Comparison of ENCODE assay signal across 19 cellular contexts in genomic region chr6:138450445-138450844, GRCh38. TPM values are rescaled to one million over a fixed set of nuclear protein-coding genes. Genes with fewer than 3 reads are reported as not detected.
DNase-seq lines count a peak whose midpoint lies in the region; ATAC-seq and TF ChIP-seq lines count a peak whose summit lies in the region.
"Had no signal": no experiment of that assay in that cellular context is flagged by ENCODE, and none has a peak within 500 bp of the region (broad histone marks: within the 10 kb centered on the region; RNA-seq: fewer than 3 reads in every experiment).

No MANE protein-coding gene starts in this region.

- no peaks in the 10 kb centered on the region for H3K27me3 Mint-ChIP-seq in Caco-2 (ENCODE audit: insufficient read depth, unreplicated experiment)
- H3K27me3 Mint-ChIP-seq in activated T-cell treated with anti-CD3 and anti-CD28 coated beads, Interleukin-2, amount 50 U/mL, for 72 hours (ENCODE audit: low read depth), result no peaks in the 10 kb centered on the region

- POLR2A ChIA-PET in Caco-2 (lab: Charles Lee), result no interaction called here

- peak; percentile 87 for ATAC-seq in GM18868 (IDR thresholded peaks at IDR 0.05; ENCODE audit: unreplicated experiment)
- ATAC-seq in GM21825 (IDR thresholded peaks at IDR 0.05; ENCODE audit: unreplicated experiment), result peak; percentile 51
- ATAC-seq in HG03565 (IDR thresholded peaks at IDR 0.05; ENCODE audit: unreplicated experiment), result peak; percentile 65
- ATAC-seq in stimulated activated effector memory CD8-positive, alpha-beta T cell treated with anti-CD3 and anti-CD28 coated beads, Interleukin-12 subunit alpha, Interleukin-12 subunit beta, amount 100 ng/mL, for 72 hours, result peak; percentile 73
- ATAC-seq in activated T-cell treated with anti-CD3 and anti-CD28 coated beads, Interleukin-2, amount 50 U/mL, for 72 hours (replicated peaks in 1 of 2), result no peak
- ATAC-seq: right cardiac atrium had no signal

- TF ChIP-seq CTCF in Caco-2 (IDR thresholded peaks at IDR 0.05; ENCODE audit: insufficient read depth in 1 of 2, low read depth in 1 of 2, low read length in 1 of 2, severe bottlenecking in 1 of 2, unreplicated experiment in 1 of 2), result no peak

- no TSS peak for BruUV-seq in Caco-2 (replicated peaks; lab: Mats Ljungman, UMichigan)

- no peaks in the 10 kb centered on the region for H3K4me1 ChIP-seq in Caco-2
- H3K4me1 ChIP-seq: neural progenitor cell, tibial artery had no signal

- no peaks in the 10 kb centered on the region; the same call in 1 of the 2 replicates for H3K36me3 ChIP-seq in Caco-2 (ENCODE audit: control insufficient read depth, insufficient read depth, low read length)
- H3K36me3 ChIP-seq: neural progenitor cell, tibial artery had no signal

- H3K9me3 Mint-ChIP-seq in stimulated activated effector memory CD8-positive, alpha-beta T cell treated with anti-CD3 and anti-CD28 coated beads, Interleukin-12 subunit alpha, Interleukin-12 subunit beta, amount 100 ng/mL, for 72 hours, result no peaks in the 10 kb centered on the region
- no peaks in the 10 kb centered on the region for H3K9me3 Mint-ChIP-seq in Caco-2 (ENCODE audit: unreplicated experiment)
- peaks cover 0 to 2% of the 10 kb centered on the region in 2 donors for H3K9me3 Mint-ChIP-seq in activated T-cell treated with anti-CD3 and anti-CD28 coated beads, Interleukin-2, amount 50 U/mL, for 72 hours
- H3K9me3 Mint-ChIP-seq: activated T-helper 2 cell treated with anti-CD3 and anti-CD28 coated beads, Interferon-gamma antibody, Interleukin-2, Interleukin-4, amounts not matched to agents 10 μg/mL and 5 μg/mL and 100 μg/mL, durations not matched to agents 14 hours and 24 hours and 36 hours; CD14-positive monocyte; immature natural killer cell; neural progenitor cell had no signal

- no peaks in the 10 kb centered on the region; the same call in 1 of the 2 replicates for H3K9me3 ChIP-seq in Caco-2
- H3K9me3 ChIP-seq: tibial artery had no signal

- H3K36me3 Mint-ChIP-seq in stimulated activated effector memory CD8-positive, alpha-beta T cell treated with anti-CD3 and anti-CD28 coated beads, Interleukin-12 subunit alpha, Interleukin-12 subunit beta, amount 100 ng/mL, for 72 hours, result no peaks in the 10 kb centered on the region
- peaks cover 11% of the 10 kb centered on the region for H3K36me3 Mint-ChIP-seq in Caco-2 (ENCODE audit: insufficient read depth, unreplicated experiment)
- H3K36me3 Mint-ChIP-seq in activated T-cell treated with anti-CD3 and anti-CD28 coated beads, Interleukin-2, amount 50 U/mL, for 72 hours (ENCODE audit: insufficient read depth in 2 of 2), result no peaks in the 10 kb centered on the region
- H3K36me3 Mint-ChIP-seq: immature natural killer cell, memory B cell had no signal

- H3K4me3 ChIP-seq in Caco-2 (ENCODE audit: low read depth, low read length), result no peak overlapping the region
- H3K4me3 ChIP-seq: neural progenitor cell, tibial artery had no signal

- CTCF ChIA-PET in Caco-2 (lab: Charles Lee), result no interaction called here

- intact Hi-C loops in Caco-2 (cut with micrococcal nuclease; ENCODE audit: unreplicated experiment), result no loop called here

- H3K4me3 Mint-ChIP-seq in stimulated activated effector memory CD8-positive, alpha-beta T cell treated with anti-CD3 and anti-CD28 coated beads, Interleukin-12 subunit alpha, Interleukin-12 subunit beta, amount 100 ng/mL, for 72 hours, result no peak overlapping the region
- no peak overlapping the region for H3K4me3 Mint-ChIP-seq in Caco-2 (ENCODE audit: unreplicated experiment)
- H3K4me3 Mint-ChIP-seq in activated T-cell treated with anti-CD3 and anti-CD28 coated beads, Interleukin-2, amount 50 U/mL, for 72 hours, result no peak overlapping the region
- H3K4me3 Mint-ChIP-seq: CD14-positive monocyte, immature natural killer cell, memory B cell, neural progenitor cell had no signal

- DNase-seq in stimulated activated effector memory CD8-positive, alpha-beta T cell treated with anti-CD3 and anti-CD28 coated beads, Interleukin-12 subunit alpha, Interleukin-12 subunit beta, amount 100 ng/mL, for 72 hours (ENCODE audit: low spot score in 2 of 2), result no peak
- DNase-seq in Caco-2, result no peak
- DNase-seq in activated CD8-positive, alpha-beta memory T cell treated with anti-CD3 and anti-CD28 coated beads, Interleukin-2, amount 50 U/mL, for 48 hours, result no peak
- DNase-seq in activated T-cell treated with anti-CD3 and anti-CD28 coated beads, Interleukin-2, amount 50 U/mL, for 72 hours, result no peak
- DNase-seq: activated CD4-positive, alpha-beta T cell treated with anti-CD3 and anti-CD28 coated beads, Interleukin-2, amount 50 U/mL, for 48 hours; immature natural killer cell; NK-92 treated with Interleukin-12 subunit alpha and Interleukin-12 subunit beta, amount 100 ng/mL, for 24 hours; right cardiac atrium; Right ventricle myocardium superior; stimulated activated CD4-positive, alpha-beta T cell treated with anti-CD3 and anti-CD28 coated beads, Interleukin-1b, Interleukin-23, amount 100 ng/mL, for 48 hours; T1000; tibial artery had no signal

- no peaks in the 10 kb centered on the region for H3K27me3 ChIP-seq in Caco-2 (replicated peaks; ENCODE audit: control insufficient read depth, insufficient read depth, low read length)
- H3K27me3 ChIP-seq: neural progenitor cell, tibial artery had no signal

- H3K27ac Mint-ChIP-seq in stimulated activated effector memory CD8-positive, alpha-beta T cell treated with anti-CD3 and anti-CD28 coated beads, Interleukin-12 subunit alpha, Interleukin-12 subunit beta, amount 100 ng/mL, for 72 hours, result no peak overlapping the region
- no peak overlapping the region for H3K27ac Mint-ChIP-seq in Caco-2 (ENCODE audit: unreplicated experiment)
- no peak overlapping the region for H3K27ac Mint-ChIP-seq in activated T-cell treated with anti-CD3 and anti-CD28 coated beads, Interleukin-2, amount 50 U/mL, for 72 hours
- H3K27ac Mint-ChIP-seq: activated T-helper 2 cell treated with anti-CD3 and anti-CD28 coated beads, Interferon-gamma antibody, Interleukin-2, Interleukin-4, amounts not matched to agents 10 μg/mL and 5 μg/mL and 100 μg/mL, durations not matched to agents 14 hours and 24 hours and 36 hours; CD14-positive monocyte; immature natural killer cell; memory B cell had no signal

- H3K4me1 Mint-ChIP-seq in stimulated activated effector memory CD8-positive, alpha-beta T cell treated with anti-CD3 and anti-CD28 coated beads, Interleukin-12 subunit alpha, Interleukin-12 subunit beta, amount 100 ng/mL, for 72 hours, result peaks cover 21% of the 10 kb centered on the region
- peaks cover 7% of the 10 kb centered on the region for H3K4me1 Mint-ChIP-seq in Caco-2 (ENCODE audit: low read depth, unreplicated experiment)
- peaks cover 10% of the 10 kb centered on the region for H3K4me1 Mint-ChIP-seq in activated T-cell treated with anti-CD3 and anti-CD28 coated beads, Interleukin-2, amount 50 U/mL, for 72 hours (ENCODE audit: low read depth)

RNA-seq across cellular contexts. Expression of gene HEBP2, which starts 46.4 kb away (rescaled TPM):
- 64.3 and 73.1 TPM in 2 replicates for total RNA-seq in Caco-2 (2022)
- total RNA-seq in activated T-cell treated with anti-CD3 and anti-CD28 coated beads, Interleukin-2, amount 50 U/mL, for 72 hours, result 10 to 100 TPM; 36.5 to 41.1 TPM

RNA-seq across cellular contexts. Expression of gene NHSL1, which starts 48.8 kb away (rescaled TPM):
- 39.9 and 41.9 TPM in 2 replicates for total RNA-seq in Caco-2 (2022)
- total RNA-seq in activated T-cell treated with anti-CD3 and anti-CD28 coated beads, Interleukin-2, amount 50 U/mL, for 72 hours, result 1 to 10 TPM; 1.2 to 1.6 TPM

Comparison
In these comparisons a context has a peak if more than half of its experiments do, and no peak if none do; other contexts are left out.
1. ATAC-seq: peak in GM18868 (single experiment), GM21825 (single experiment), HG03565 (single experiment) and stimulated activated effector memory CD8-positive, alpha-beta T cell treated with anti-CD3 and anti-CD28 coated beads, Interleukin-12 subunit alpha, Interleukin-12 subunit beta, amount 100 ng/mL, for 72 hours (single experiment); none in activated T-cell treated with anti-CD3 and anti-CD28 coated beads, Interleukin-2, amount 50 U/mL, for 72 hours (0 of 2).
2. RNA of gene NHSL1, which starts 48.8 kb away (total RNA-seq): 39.9 to 41.9 TPM in Caco-2; 1.2 to 1.6 TPM in activated T-cell treated with anti-CD3 and anti-CD28 coated beads, Interleukin-2, amount 50 U/mL, for 72 hours; every median in the first group is over 10 times any median in the second.